ENCODE assay signal across 27 cellular contexts in genomic region chr10:43862756-43863155, GRCh38.
DNase-seq lines count a peak whose midpoint lies in the region; ATAC-seq and TF ChIP-seq lines count a peak whose summit lies in the region.
"Had no signal": no experiment of that assay in that cellular context is flagged by ENCODE, and none has a peak within 500 bp of the region (broad histone marks: within the 10 kb centered on the region; RNA-seq: fewer than 3 reads in every experiment).

No MANE protein-coding gene starts in this region.

- no peak overlapping the region for H3K4me3 ChIP-seq in ascending aorta
- no peak overlapping the region for H3K4me3 ChIP-seq in stomach
- H3K4me3 ChIP-seq: body of pancreas, esophagus squamous epithelium, ovary, skin epidermis, transverse colon had no signal

- peaks cover 0 to 25% of the 10 kb centered on the region in 2 donors for H3K4me1 ChIP-seq in ascending aorta
- peaks cover 22 to 41% (median 26%) of the 10 kb centered on the region in 4 donors for H3K4me1 ChIP-seq in stomach

- 87 to 97% (median 94%) methylated on average over 5 of the region's 5 CpGs for WGBS in stomach, 5 donors

- TF ChIP-seq CTCF in ascending aorta (IDR thresholded peaks at IDR 0.05) (no peak), stomach (IDR thresholded peaks at IDR 0.05) (no peak)

- no peaks in the 10 kb centered on the region for H3K27me3 ChIP-seq in ascending aorta
- no peaks in the 10 kb centered on the region for H3K27me3 ChIP-seq in stomach
- H3K27me3 ChIP-seq: body of pancreas, esophagus squamous epithelium, ovary, transverse colon had no signal

- no peak for TF ChIP-seq EP300 in stomach (IDR thresholded peaks at IDR 0.05)

- TF ChIP-seq POLR2A in stomach (IDR thresholded peaks at IDR 0.05): no peak

- intact Hi-C loops in ascending aorta (cut with DNase I) (loop anchor here (2.0 to 10.0 kb wide), 4 partner anchors 16 to 170 kb away; no protein-coding TSS in a partner anchor), stomach (cut with DNase I; ENCODE audit: low total_unique reads) (no loop called here)

- H3K9me3 ChIP-seq in ascending aorta (no peaks in the 10 kb centered on the region), stomach (no peaks in the 10 kb centered on the region)
- H3K9me3 ChIP-seq: body of pancreas, esophagus squamous epithelium, ovary, transverse colon had no signal

- ATAC-seq in GM21529 (IDR thresholded peaks at IDR 0.05; ENCODE audit: unreplicated experiment) (no peak), GM21717 (IDR thresholded peaks at IDR 0.05; ENCODE audit: unreplicated experiment) (no peak)
- ATAC-seq: body of pancreas; effector memory CD8-positive, alpha-beta T cell; natural killer cell; stimulated activated naive B cell treated with anti-CD40 and anti-IgM and Interleukin-4, amounts not matched to agents 10 μg/mL and 1 μg/mL and 100 μg/mL, for 72 hours; T-cell had no signal

- H3K36me3 ChIP-seq in ascending aorta (no peaks in the 10 kb centered on the region), stomach (no peaks in the 10 kb centered on the region)
- H3K36me3 ChIP-seq: esophagus squamous epithelium, ovary, transverse colon had no signal

- H3K27ac ChIP-seq in ascending aorta (peak overlapping the region; percentile 77 to 89), stomach (peak overlapping the region in 4 of 5 donors; percentile 40 to 83 (median 75))
- H3K27ac ChIP-seq: 22Rv1, ovary had no signal

- DNase-seq in activated CD8-positive, alpha-beta memory T cell treated with anti-CD3 and anti-CD28 coated beads for 24 hours: peak; percentile 32
- no peak for DNase-seq in activated CD8-positive, alpha-beta memory T cell treated with anti-CD3 and anti-CD28 coated beads, Interleukin-2, amount 50 U/mL, for 4 hours
- DNase-seq in ascending aorta (ENCODE audit: low spot score in 2 of 2) (no peak), left kidney (ENCODE audit: low read depth, low spot score) (peak; percentile 56), stomach (no peak), NCI-H2029 (lab: John Stamatoyannopoulos, UW) (no peak)
- DNase-seq: body of pancreas; COR-L47; effector memory CD8-positive, alpha-beta T cell; esophagus squamous epithelium; Kasumi-1; natural killer cell; NCI-H1092; NCI-H1930; NCI-H226; NCI-H82; OCI-M1; SHP77 treated with DMSO at 0.1 percent for 48 hours; stimulated activated CD4-positive, alpha-beta T cell treated with anti-CD3 and anti-CD28 coated beads, Interleukin-2, amount 100 ng/mL, for 24 hours; stimulated activated naive B cell treated with anti-CD40 and anti-IgM and Interleukin-4, amounts not matched to agents 10 μg/mL and 1 μg/mL and 100 μg/mL, for 72 hours; T-cell; transverse colon had no signal

Comparison
In these comparisons a context has a peak if more than half of its experiments do, and no peak if none do; other contexts are left out.
1. DNase-seq: peak in activated CD8-positive, alpha-beta memory T cell treated with anti-CD3 and anti-CD28 coated beads for 24 hours (single experiment) and left kidney (single experiment); none in activated CD8-positive, alpha-beta memory T cell treated with anti-CD3 and anti-CD28 coated beads, Interleukin-2, amount 50 U/mL, for 4 hours (single experiment), ascending aorta (0 of 2), stomach (single experiment) and NCI-H2029 (single experiment).